ENCODE assay signal across 15 cellular contexts in the genomic region with DNA sequence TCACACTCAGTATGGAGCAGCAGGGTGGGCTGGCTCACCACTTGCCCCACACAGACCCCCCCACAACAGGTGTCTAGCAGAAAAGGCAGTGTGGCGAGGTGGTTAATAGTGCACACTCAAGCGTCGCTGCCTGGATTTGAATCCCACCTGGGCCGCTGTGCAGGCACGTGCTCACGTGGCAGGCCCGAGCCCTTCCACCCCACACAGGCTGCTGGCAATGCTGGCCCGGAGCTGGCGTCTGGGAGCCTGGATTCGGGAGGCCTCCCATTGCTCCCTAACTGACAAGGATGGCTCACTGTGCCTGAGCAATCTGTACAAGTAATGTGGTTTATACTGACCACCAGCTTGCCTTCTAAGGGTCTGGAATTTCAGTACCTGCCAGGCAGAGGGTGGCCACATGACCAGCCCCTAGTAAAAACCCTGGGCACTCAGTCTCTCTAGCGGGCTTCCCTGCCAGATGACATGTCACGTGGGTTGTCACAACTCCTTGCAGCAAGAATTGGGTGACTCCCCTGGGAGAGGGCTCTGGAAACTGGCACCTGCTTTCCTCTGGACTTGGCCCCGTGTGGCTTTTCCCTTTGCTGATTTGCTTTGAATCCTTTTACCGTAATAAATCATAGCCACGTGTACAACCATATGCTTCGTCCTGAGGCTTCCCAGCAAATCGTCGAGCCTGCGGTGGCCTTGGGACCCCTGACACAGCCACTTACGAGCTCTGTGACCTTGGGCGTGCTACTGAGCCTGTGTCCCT.
DNase-seq lines count a peak whose midpoint lies in the region; ATAC-seq and TF ChIP-seq lines count a peak whose summit lies in the region.
"Had no signal": no experiment of that assay in that cellular context is flagged by ENCODE, and none has a peak within 500 bp of the region (broad histone marks: within the 10 kb centered on the region; RNA-seq: fewer than 3 reads in every experiment).

No MANE protein-coding gene starts in this region.

- no peaks in the 10 kb centered on the region for H3K27me3 ChIP-seq in BE2C
- H3K27me3 ChIP-seq in adrenal gland, result no peaks in the 10 kb centered on the region
- H3K27me3 ChIP-seq: BLaER1 had no signal

- peak in 1 of 2 donors; percentile 24 for TF ChIP-seq POLR2A in adrenal gland (IDR thresholded peaks at IDR 0.05)

- H3K9me3 ChIP-seq in BE2C (no peaks in the 10 kb centered on the region), adrenal gland (replicated peaks in 1 of 3) (no peaks in the 10 kb centered on the region)
- H3K9me3 ChIP-seq: BLaER1 had no signal

- H3K4me3 ChIP-seq in BE2C (ENCODE audit: low read depth, low read length) (no peak overlapping the region), adrenal gland (no peak overlapping the region)
- H3K4me3 ChIP-seq: BLaER1 had no signal

- peak; percentile 38 for DNase-seq in NCI-H1092 (lab: John Stamatoyannopoulos, UW)
- no peak for DNase-seq in NCI-H1092 treated with DMSO at 0.1 percent for 48 hours (lab: John Stamatoyannopoulos, UW)
- peak; percentile 71 for DNase-seq in BE2C
- DNase-seq in NCI-H2107 (lab: John Stamatoyannopoulos, UW), result peak; percentile 76
- DNase-seq in adrenal gland, result peak; percentile 72 to 94 (median 90)
- no peak for DNase-seq in activated CD4-positive, alpha-beta T cell treated with anti-CD3 and anti-CD28 coated beads, Interleukin-2, amount 50 U/mL, for 4 hours
- no peak for DNase-seq in activated gamma-delta T cell treated with Interleukin-2 at 50 U/mL for 16 hours
- DNase-seq: DMS153, H9, NCI-H69, SHP77 had no signal

- no peak for ATAC-seq in GM19463 (IDR thresholded peaks at IDR 0.05; ENCODE audit: unreplicated experiment)
- ATAC-seq: SK-N-SH treated with all-trans-retinoic acid at 6 μM for 48 hours had no signal

- H3K4me1 ChIP-seq in BE2C (peaks cover 3% of the 10 kb centered on the region; the same call in 1 of the 2 replicates), adrenal gland (replicated peaks in 1 of 2) (peaks cover 20 to 26% of the 10 kb centered on the region in 2 donors)

- H3K27ac ChIP-seq in adrenal gland, result peak overlapping the region; percentile 29 to 94 (median 85)
- H3K27ac ChIP-seq: 22Rv1, BLaER1 had no signal

- H3K36me3 ChIP-seq in BE2C (peaks cover 49% of the 10 kb centered on the region), adrenal gland (replicated peaks in 1 of 2) (peaks cover 0 to 65% of the 10 kb centered on the region in 2 donors)

- intact Hi-C loops in adrenal gland (cut with DNase I), result no loop called here

- 53 to 68% (median 55%) methylated on average over 19 to 21 of the region's 21 CpGs for WGBS in adrenal gland, 4 donors

- no peak for TF ChIP-seq CTCF in BE2C (IDR thresholded peaks at IDR 0.05; ENCODE audit: low read depth, low read length)
- no peak for TF ChIP-seq CTCF in adrenal gland (IDR thresholded peaks at IDR 0.05)

Comparison
In these comparisons a context has a peak if more than half of its experiments do, and no peak if none do; other contexts are left out.
1. DNase-seq: peak in NCI-H1092 (single experiment), BE2C (single experiment), NCI-H2107 (single experiment) and adrenal gland (7 of 7); none in NCI-H1092 treated with DMSO at 0.1 percent for 48 hours (single experiment), activated CD4-positive, alpha-beta T cell treated with anti-CD3 and anti-CD28 coated beads, Interleukin-2, amount 50 U/mL, for 4 hours (0 of 2) and activated gamma-delta T cell treated with Interleukin-2 at 50 U/mL for 16 hours (single experiment).